8 cellular contexts compared by ENCODE assay signal in the genomic region with DNA sequence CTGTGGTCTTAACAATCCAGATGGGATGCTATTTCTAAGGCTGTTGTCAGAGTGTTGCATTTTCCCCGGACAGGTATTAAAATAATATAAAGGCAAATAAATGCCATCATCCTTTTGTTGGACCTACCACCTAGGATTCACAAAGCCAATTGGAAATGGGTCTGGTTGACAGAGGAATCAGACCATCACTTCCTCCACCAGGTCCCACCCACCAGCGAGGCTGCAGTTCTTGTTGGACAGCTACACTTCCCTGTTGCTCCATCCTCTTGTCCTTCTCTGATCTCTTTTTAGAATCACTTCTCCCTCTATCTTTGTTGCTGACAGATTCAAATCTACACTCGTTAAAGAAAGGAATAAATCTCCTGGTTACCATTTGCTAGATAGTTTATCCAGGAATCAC. TPM values are rescaled to one million over a fixed set of nuclear protein-coding genes. Genes with fewer than 3 reads are reported as not detected.
DNase-seq lines count a peak whose midpoint lies in the region; ATAC-seq lines count a peak whose summit lies in the region.

No MANE protein-coding gene starts in this region.

- H3K36me3 Mint-ChIP-seq in activated CD4-positive, alpha-beta memory T cell treated with anti-CD3 and anti-CD28 coated beads, Interleukin-2, amount 10 ng/mL, durations not matched to agents 7 days and 5 days (ENCODE audit: low read depth), result peaks cover 15% of the 10 kb centered on the region

- H3K27me3 ChIP-seq in HUES64 (ENCODE audit: insufficient read depth, low read length) (no peaks in the 10 kb centered on the region), mesenchymal stem cell (ENCODE audit: control insufficient read depth in 1 of 2, insufficient read depth in 1 of 2, low read length in 2 of 2) (peaks cover 0 to 9% of the 10 kb centered on the region in 2 experiments)

- peaks cover 5% of the 10 kb centered on the region for H3K79me1 ChIP-seq in mesenchymal stem cell (replicated peaks; ENCODE audit: low read length, poor library complexity, severe bottlenecking)

- H3K23ac ChIP-seq in mesenchymal stem cell (ENCODE audit: low read length in 2 of 2), result no peak overlapping the region

- no peak overlapping the region for H4K91ac ChIP-seq in mesenchymal stem cell (ENCODE audit: low read length)

- peak overlapping the region; percentile 87 for H3K4me3 ChIP-seq in HUES64 (ENCODE audit: low read length)
- H3K4me3 ChIP-seq in mesenchymal stem cell (ENCODE audit: insufficient read depth in 1 of 2, low read depth in 1 of 2, low read length in 2 of 2), result no peak overlapping the region

- POLR2A ChIA-PET in activated CD4-positive, alpha-beta memory T cell treated with anti-CD3 and anti-CD28 coated beads, Interleukin-2, amount 10 ng/mL, durations not matched to agents 7 days and 5 days (lab: Charles Lee), result interaction anchor here (1.3 to 6.0 kb wide), 3 partner anchors 20 to 28 kb away, joined by 4 to 103 read pairs (median 33); a partner anchor contains a TSS

- H3K4me2 ChIP-seq in mesenchymal stem cell (ENCODE audit: low read length, poor library complexity, severe bottlenecking), result no peak overlapping the region

- H3K4me1 ChIP-seq in HUES64 (ENCODE audit: insufficient read depth, low read length), result peaks cover 36% of the 10 kb centered on the region
- peaks cover 12% of the 10 kb centered on the region for H3K4me1 ChIP-seq in mesenchymal stem cell (ENCODE audit: control insufficient read depth, insufficient read depth, low read depth, low read length)

- H3K27ac ChIP-seq in HUES64 (ENCODE audit: low read depth, low read length) (no peak overlapping the region), mesenchymal stem cell (ENCODE audit: low read length, poor library complexity, severe bottlenecking) (no peak overlapping the region)

- no peaks in the 10 kb centered on the region for H3K9me3 ChIP-seq in HUES64 (ENCODE audit: insufficient read depth, low read depth, low read length)
- no peaks in the 10 kb centered on the region for H3K9me3 ChIP-seq in mesenchymal stem cell (ENCODE audit: control insufficient read depth, low read length)

- no peak overlapping the region for H4K8ac ChIP-seq in mesenchymal stem cell (ENCODE audit: low read length)

- H3K4me1 Mint-ChIP-seq in activated CD4-positive, alpha-beta memory T cell treated with anti-CD3 and anti-CD28 coated beads, Interleukin-2, amount 10 ng/mL, durations not matched to agents 7 days and 5 days, result peaks cover 63% of the 10 kb centered on the region

- ATAC-seq in HG02623 (IDR thresholded peaks at IDR 0.05; ENCODE audit: unreplicated experiment), result no peak

- H2AK5ac ChIP-seq in mesenchymal stem cell (ENCODE audit: low read length, severe bottlenecking), result peak overlapping the region; percentile 80

- H2AFZ ChIP-seq in mesenchymal stem cell (ENCODE audit: low read depth, low read length), result no peak overlapping the region

- no peak overlapping the region for H3K18ac ChIP-seq in mesenchymal stem cell (ENCODE audit: low read depth in 1 of 2, low read length in 2 of 2)

- H2BK15ac ChIP-seq in mesenchymal stem cell (ENCODE audit: low read depth, poor library complexity, severe bottlenecking), result no peak overlapping the region

- DNase-seq in COR-L47 (lab: John Stamatoyannopoulos, UW), result peak; percentile 30
- peak; percentile 22 for DNase-seq in activated CD4-positive, alpha-beta memory T cell treated with anti-CD3 and anti-CD28 coated beads, Interleukin-2, amount 10 ng/mL, durations not matched to agents 7 days and 5 days
- no peak for DNase-seq in mesenchymal stem cell
- no peak for DNase-seq in NCI-H1930 (lab: John Stamatoyannopoulos, UW)
- no peak for DNase-seq in GM03348 (ENCODE audit: low spot score)
- no peak for DNase-seq in activated CD4-positive, alpha-beta T cell treated with anti-CD3 and anti-CD28 coated beads for 1 hour

- H3K9ac ChIP-seq in HUES64 (ENCODE audit: low read depth, low read length) (no peak overlapping the region; the same call in 1 of the 2 replicates), mesenchymal stem cell (ENCODE audit: low read length) (no peak overlapping the region)

- H2BK120ac ChIP-seq in mesenchymal stem cell (ENCODE audit: low read depth, low read length), result no peak overlapping the region

- H2BK5ac ChIP-seq in mesenchymal stem cell (ENCODE audit: low read depth, low read length, poor library complexity, severe bottlenecking), result no peak overlapping the region

- CTCF ChIA-PET in activated CD4-positive, alpha-beta memory T cell treated with anti-CD3 and anti-CD28 coated beads, Interleukin-2, amount 10 ng/mL, durations not matched to agents 7 days and 5 days (lab: Charles Lee), result interaction anchor here (1.5 to 2.1 kb wide), 4 partner anchors 26 to 31 kb away, joined by 4 to 27 read pairs (median 20); a partner anchor contains a TSS

- no peaks in the 10 kb centered on the region for H3K36me3 ChIP-seq in HUES64 (ENCODE audit: insufficient read depth, low read length)
- H3K36me3 ChIP-seq in mesenchymal stem cell (ENCODE audit: control insufficient read depth in 1 of 2, insufficient read depth in 2 of 2, low read depth in 1 of 2, low read length in 2 of 2), result no peaks in the 10 kb centered on the region

- no peaks in the 10 kb centered on the region for H3K9me3 Mint-ChIP-seq in activated CD4-positive, alpha-beta memory T cell treated with anti-CD3 and anti-CD28 coated beads, Interleukin-2, amount 10 ng/mL, durations not matched to agents 7 days and 5 days

- H3K14ac ChIP-seq in mesenchymal stem cell (ENCODE audit: low read length in 2 of 2), result no peak overlapping the region

- no peak overlapping the region for H2BK12ac ChIP-seq in mesenchymal stem cell (ENCODE audit: low read length in 2 of 2)

- WGBS in HUES64, result 77% methylated on average over 3 of the region's 3 CpGs
- WGBS in mesenchymal stem cell, result 61% methylated on average over 2 of the region's 3 CpGs

- no peaks in the 10 kb centered on the region for H3K27me3 Mint-ChIP-seq in activated CD4-positive, alpha-beta memory T cell treated with anti-CD3 and anti-CD28 coated beads, Interleukin-2, amount 10 ng/mL, durations not matched to agents 7 days and 5 days

- peak overlapping the region; percentile 79 for H3K27ac Mint-ChIP-seq in activated CD4-positive, alpha-beta memory T cell treated with anti-CD3 and anti-CD28 coated beads, Interleukin-2, amount 10 ng/mL, durations not matched to agents 7 days and 5 days

- no peak overlapping the region for H3K4ac ChIP-seq in mesenchymal stem cell (ENCODE audit: low read depth in 1 of 2, low read length in 2 of 2)

- peak overlapping the region; percentile 96 for H3K4me3 Mint-ChIP-seq in activated CD4-positive, alpha-beta memory T cell treated with anti-CD3 and anti-CD28 coated beads, Interleukin-2, amount 10 ng/mL, durations not matched to agents 7 days and 5 days

RNA-seq across cellular contexts. Expression of a gene that starts 1.1 kb away (rescaled TPM):
- 5.4 TPM for polyA plus RNA-seq in HUES64 (2013, experiment 1 of 2)
- polyA plus RNA-seq in HUES64 (2013, experiment 2 of 2), result 7.2 TPM
- 1 to 10 TPM; 2.3 to 3.5 TPM for total RNA-seq in activated CD4-positive, alpha-beta memory T cell treated with anti-CD3 and anti-CD28 coated beads, Interleukin-2, amount 10 ng/mL, durations not matched to agents 7 days and 5 days
- 1.2 TPM for polyA plus RNA-seq in mesenchymal stem cell (2013, experiment 1 of 2)
- polyA plus RNA-seq in mesenchymal stem cell (2013, experiment 2 of 2), result 1.2 TPM

RNA-seq across cellular contexts. Expression of a gene that starts 1.2 kb away (rescaled TPM):
- 10.4 TPM for polyA plus RNA-seq in HUES64 (2013, experiment 1 of 2)
- 11.2 TPM for polyA plus RNA-seq in HUES64 (2013, experiment 2 of 2)
- 10 to 100 TPM; 32.5 to 34.7 TPM for total RNA-seq in activated CD4-positive, alpha-beta memory T cell treated with anti-CD3 and anti-CD28 coated beads, Interleukin-2, amount 10 ng/mL, durations not matched to agents 7 days and 5 days
- 5.5 TPM for polyA plus RNA-seq in mesenchymal stem cell (2013, experiment 1 of 2)
- polyA plus RNA-seq in mesenchymal stem cell (2013, experiment 2 of 2), result 4.8 TPM

RNA-seq across cellular contexts. Expression of a gene that starts 26.3 kb away (rescaled TPM):
- 433 TPM for polyA plus RNA-seq in HUES64 (2013, experiment 1 of 2)
- polyA plus RNA-seq in HUES64 (2013, experiment 2 of 2), result 418 TPM
- 100 to 1,000 TPM; 296 to 302 TPM for total RNA-seq in activated CD4-positive, alpha-beta memory T cell treated with anti-CD3 and anti-CD28 coated beads, Interleukin-2, amount 10 ng/mL, durations not matched to agents 7 days and 5 days
- polyA plus RNA-seq in mesenchymal stem cell (2013, experiment 1 of 2), result 151 TPM
- polyA plus RNA-seq in mesenchymal stem cell (2013, experiment 2 of 2), result 150 TPM

Comparison
In these comparisons a context has a peak if more than half of its experiments do, and no peak if none do; other contexts are left out.
1. DNase-seq: peak in COR-L47 (single experiment) and activated CD4-positive, alpha-beta memory T cell treated with anti-CD3 and anti-CD28 coated beads, Interleukin-2, amount 10 ng/mL, durations not matched to agents 7 days and 5 days (single experiment); none in mesenchymal stem cell (single experiment), NCI-H1930 (0 of 2), GM03348 (single experiment) and activated CD4-positive, alpha-beta T cell treated with anti-CD3 and anti-CD28 coated beads for 1 hour (single experiment).